ENCODE assay signal across 14 cellular contexts in the genomic region with DNA sequence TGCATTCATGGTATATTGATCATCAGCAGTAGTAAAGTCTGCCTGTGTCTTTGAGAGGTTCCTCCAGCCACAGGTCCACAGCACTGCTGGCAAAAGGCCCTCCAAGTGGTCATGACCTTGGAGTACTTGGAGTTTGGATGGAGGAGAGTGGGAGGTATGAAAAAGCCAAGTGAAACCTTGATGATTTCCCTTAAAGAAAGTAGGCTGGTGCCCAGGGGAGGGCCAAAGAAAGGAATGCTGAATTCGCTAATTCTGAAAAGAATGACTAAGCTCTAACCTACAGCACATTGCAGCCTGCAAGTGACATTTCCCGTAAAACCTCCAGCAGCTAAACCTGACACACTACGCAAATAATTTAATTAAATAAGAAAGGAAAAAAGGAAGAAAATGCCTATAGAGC.
DNase-seq lines count a peak whose midpoint lies in the region; ATAC-seq and TF ChIP-seq lines count a peak whose summit lies in the region.
"Had no signal": no experiment of that assay in that cellular context is flagged by ENCODE, and none has a peak within 500 bp of the region (broad histone marks: within the 10 kb centered on the region; RNA-seq: fewer than 3 reads in every experiment).

No MANE protein-coding gene starts in this region.

- H2AK5ac ChIP-seq in H9 (ENCODE audit: insufficient read length, low read length): no peak overlapping the region

- no CpG with 5 or more reads among the region's 3 CpGs for WGBS in H9 (ENCODE audit: extremely low coverage, insufficient read length, low lambda C conversion rate)

- peaks cover 4% of the 10 kb centered on the region; the same call in 1 of the 2 replicates for H3K4me1 ChIP-seq in H9 (ENCODE audit: insufficient read depth, low read length)
- H3K4me1 ChIP-seq in A673 (ENCODE audit: insufficient read depth, low read length, poor library complexity, severe bottlenecking): no peaks in the 10 kb centered on the region

- no peak overlapping the region for H3K4me3 Mint-ChIP-seq in H9
- H3K4me3 Mint-ChIP-seq in activated T-helper 17 cell treated with anti-CD3 and anti-CD28 coated beads, Interleukin-2, amount 50 U/mL, for 72 hours: peak overlapping the region; percentile 82

- H3K36me3 ChIP-seq in A673 (ENCODE audit: insufficient read depth, low read length, poor library complexity, severe bottlenecking): no peaks in the 10 kb centered on the region
- H3K36me3 ChIP-seq: adrenal gland, neutrophil had no signal

- H2AFZ ChIP-seq in H9 (ENCODE audit: low read length): peak overlapping the region; percentile 86

- H4K91ac ChIP-seq in H9 (ENCODE audit: insufficient read length, low read depth, low read length): no peak overlapping the region

- H3K14ac ChIP-seq in H9 (ENCODE audit: insufficient read depth, low read length): no peak overlapping the region

- no peak overlapping the region for H4K5ac ChIP-seq in H9 (ENCODE audit: insufficient read length, low read depth, low read length)

- H3K27me3 Mint-ChIP-seq in H9 (ENCODE audit: low read depth): no peaks in the 10 kb centered on the region
- no peaks in the 10 kb centered on the region for H3K27me3 Mint-ChIP-seq in activated T-helper 17 cell treated with anti-CD3 and anti-CD28 coated beads, Interleukin-2, amount 50 U/mL, for 72 hours

- H3K36me3 Mint-ChIP-seq in H9 (ENCODE audit: insufficient read depth in 1 of 3, low read depth in 3 of 3): peaks cover 0 to 16% (median 2%) of the 10 kb centered on the region in 3 experiments; a peak in 5 of 7 replicates
- no peaks in the 10 kb centered on the region for H3K36me3 Mint-ChIP-seq in activated T-helper 17 cell treated with anti-CD3 and anti-CD28 coated beads, Interleukin-2, amount 50 U/mL, for 72 hours (ENCODE audit: low read depth)

- H3K27ac ChIP-seq in C4-2B: peak overlapping the region; percentile 81
- no peak overlapping the region for H3K27ac ChIP-seq in H9 (ENCODE audit: insufficient read length, low read depth, low read length)
- H3K27ac ChIP-seq in A673 (ENCODE audit: low read depth, low read length, poor library complexity, severe bottlenecking): no peak overlapping the region
- H3K27ac ChIP-seq: adrenal gland, epithelial cell of prostate, neutrophil had no signal

- H3K27ac Mint-ChIP-seq in H9: peak overlapping the region in 1 of 3 experiments; percentile 36; a peak in 1 of 7 replicates
- peak overlapping the region; percentile 94 for H3K27ac Mint-ChIP-seq in activated T-helper 17 cell treated with anti-CD3 and anti-CD28 coated beads, Interleukin-2, amount 50 U/mL, for 72 hours

- H2BK5ac ChIP-seq in H9 (ENCODE audit: insufficient read length, low read length): no peak overlapping the region

- peak overlapping the region; percentile 50 for H3K18ac ChIP-seq in H9 (ENCODE audit: insufficient read length, low read depth, low read length)

- H3K79me2 ChIP-seq in H9 (ENCODE audit: insufficient read depth, low read length): no peaks in the 10 kb centered on the region

- H2BK120ac ChIP-seq in H9 (ENCODE audit: low read depth, low read length, poor library complexity, severe bottlenecking): no peak overlapping the region

- no peak overlapping the region for H2BK20ac ChIP-seq in H9 (ENCODE audit: low read depth, low read length, poor library complexity, severe bottlenecking)

- H3K79me1 ChIP-seq in H9 (ENCODE audit: insufficient read depth, low read depth, low read length, poor library complexity, severe bottlenecking): no peaks in the 10 kb centered on the region

- H3K9me3 ChIP-seq in H9 (ENCODE audit: control insufficient read depth, low read depth, low read length) (no peaks in the 10 kb centered on the region), A673 (ENCODE audit: low read depth, low read length, poor library complexity, severe bottlenecking) (peaks cover 10% of the 10 kb centered on the region)
- H3K9me3 ChIP-seq: neutrophil had no signal

- no peak overlapping the region for H3K4ac ChIP-seq in H9 (ENCODE audit: low read depth, low read length)

- no peak overlapping the region for H2BK12ac ChIP-seq in H9 (ENCODE audit: insufficient read length, low read depth, low read length)

- peaks cover 14 to 15% of the 10 kb centered on the region in 2 experiments; a peak in 4 of 5 replicates for H3K9me3 Mint-ChIP-seq in H9
- H3K9me3 Mint-ChIP-seq in activated T-helper 17 cell treated with anti-CD3 and anti-CD28 coated beads, Interleukin-2, amount 50 U/mL, for 72 hours: peaks cover 11% of the 10 kb centered on the region

- H3K27me3 ChIP-seq in H9 (ENCODE audit: insufficient read depth, low read length) (no peaks in the 10 kb centered on the region), A673 (replicated peaks; ENCODE audit: insufficient read depth, low read depth, low read length, poor library complexity) (no peaks in the 10 kb centered on the region)
- H3K27me3 ChIP-seq: adrenal gland, neutrophil had no signal

- POLR2A ChIA-PET in A673 (lab: Charles Lee; ENCODE audit: low non-redundant PET): no interaction called here

- no peak overlapping the region for H4K8ac ChIP-seq in H9 (replicated peaks; ENCODE audit: insufficient read length, low read depth, low read length)

- peak; percentile 64 for ATAC-seq in activated T-helper 17 cell treated with anti-CD3 and anti-CD28 coated beads, Interleukin-2, amount 50 U/mL, for 72 hours (replicated peaks)

- no peak overlapping the region for H3K4me2 ChIP-seq in H9 (ENCODE audit: insufficient read depth, insufficient read length, low read length)

- no peaks in the 10 kb centered on the region for H4K20me1 ChIP-seq in H9 (ENCODE audit: control insufficient read depth, insufficient read depth, insufficient read length)

- H3K23me2 ChIP-seq in H9 (ENCODE audit: insufficient read length, low read depth, low read length, poor library complexity, severe bottlenecking): no peaks in the 10 kb centered on the region

- TF ChIP-seq CTCF in C4-2B (conservative IDR thresholded peaks at IDR 0.05) (no peak), H9 (conservative IDR thresholded peaks at IDR 0.05) (no peak), A673 (conservative IDR thresholded peaks at IDR 0.05; ENCODE audit: low read depth, low read length) (no peak)

- no peak overlapping the region for H3T11ph ChIP-seq in H9 (ENCODE audit: low read length)

- no peak overlapping the region for H3K4me3 ChIP-seq in A673 (ENCODE audit: low read depth, low read length, poor library complexity, severe bottlenecking)
- H3K4me3 ChIP-seq: adrenal gland had no signal

- H2BK15ac ChIP-seq in H9 (ENCODE audit: low read depth, low read length): peak overlapping the region; percentile 65; the same call in 1 of the 2 replicates

- DNase-seq in H9 (no peak), iPS-NIHi7 (ENCODE audit: extremely low spot score) (peak; percentile 41), HPDE6-E6E7 (ENCODE audit: extremely low spot score) (no peak), DMS153 (lab: John Stamatoyannopoulos, UW) (no peak), A673 (ENCODE audit: low spot score) (no peak), NCI-H1092 treated with DMSO at 0.1 percent for 48 hours (lab: John Stamatoyannopoulos, UW) (no peak)
- DNase-seq: COR-L47; NCI-H146; stimulated activated CD4-positive, alpha-beta T cell treated with anti-CD3 and anti-CD28 coated beads, Interleukin-1b, Interleukin-23, amount 100 ng/mL, for 48 hours had no signal

- CTCF ChIA-PET in A673 (lab: Charles Lee): no interaction called here

- BruUV-seq in A673 (replicated peaks; lab: Mats Ljungman, UMichigan): no TSS peak

- H3K23ac ChIP-seq in H9 (ENCODE audit: insufficient read length, low read depth, low read length): no peak overlapping the region

- intact Hi-C loops in A673 (cut with micrococcal nuclease; ENCODE audit: unreplicated experiment): no loop called here

- H3K9ac ChIP-seq in H9 (ENCODE audit: extremely low read depth, insufficient read length, low read length): no peak overlapping the region

- H3K4me1 Mint-ChIP-seq in H9: peaks cover 12 to 15% of the 10 kb centered on the region in 2 experiments
- H3K4me1 Mint-ChIP-seq in activated T-helper 17 cell treated with anti-CD3 and anti-CD28 coated beads, Interleukin-2, amount 50 U/mL, for 72 hours: peaks cover 46% of the 10 kb centered on the region

- no peak overlapping the region for H3K56ac ChIP-seq in H9 (ENCODE audit: insufficient read length, low read depth, low read length)
